Comparison of ENCODE assay signal across 8 cellular contexts in the genomic region with DNA sequence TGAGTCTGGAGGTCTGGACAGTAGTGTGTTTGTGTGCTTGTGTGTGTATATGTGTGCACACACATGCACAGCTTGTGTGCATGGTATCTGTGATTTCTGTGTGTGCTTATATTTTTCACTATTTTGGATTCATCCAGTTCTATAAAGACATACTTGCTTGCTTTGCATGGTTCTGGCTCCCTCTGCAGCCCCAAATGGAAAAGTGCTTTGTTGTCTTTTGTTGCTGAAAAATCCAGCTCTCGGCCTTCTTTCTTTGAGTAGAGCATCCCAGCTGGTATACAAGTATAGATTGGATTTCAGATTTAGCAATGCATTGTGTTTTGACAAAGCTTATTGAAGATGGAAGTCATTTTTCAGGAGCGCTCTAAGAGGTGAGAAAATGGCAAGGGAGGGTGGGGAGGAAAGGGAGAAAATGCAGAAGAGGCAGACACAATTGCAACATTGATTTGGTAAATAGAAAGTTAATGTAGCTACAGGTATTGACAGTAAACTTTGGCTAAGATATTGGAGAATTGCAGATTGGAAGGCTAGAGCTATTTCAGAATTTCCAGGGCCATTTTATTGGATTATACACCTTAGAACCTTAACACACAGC.
DNase-seq lines count a peak whose midpoint lies in the region; ATAC-seq and TF ChIP-seq lines count a peak whose summit lies in the region.

No MANE protein-coding gene starts in this region.

- no peak overlapping the region for H3K4me2 ChIP-seq in mammary epithelial cell (ENCODE audit: insufficient read depth, low read depth, low read length)

- H3K79me2 ChIP-seq in mammary epithelial cell (ENCODE audit: insufficient read depth, low read length), result no peaks in the 10 kb centered on the region

- in situ Hi-C loops in T47D (cut with HindIII; ENCODE audit: low pct_unique_long_range_greater_than_20kb, low sequenced_read_pairs) (no loop called here), mammary epithelial cell (cut with MboI; ENCODE audit: low sequenced_read_pairs in 2 of 2) (no loop called here)

- H2AFZ ChIP-seq in mammary epithelial cell (ENCODE audit: low read depth, low read length), result no peak overlapping the region

- peak in 1 of 2 donors; percentile 19 for TF ChIP-seq CTCF in mammary epithelial cell (conservative IDR thresholded peaks at IDR 0.05 in 1 of 2, IDR thresholded peaks at IDR 0.05 in 1 of 2; ENCODE audit: extremely low read depth in 1 of 2, insufficient read depth in 1 of 2, low read depth in 1 of 2, low read length in 2 of 2)

- CTCF ChIA-PET in mammary epithelial cell (lab: Charles Lee; ENCODE audit: low non-redundant PET), result no interaction called here

- intact Hi-C loops in mammary epithelial cell (cut with micrococcal nuclease), result no loop called here

- no peak overlapping the region for H3K9ac ChIP-seq in mammary epithelial cell (ENCODE audit: insufficient read depth, low read length)

- ATAC-seq in GM18511 (IDR thresholded peaks at IDR 0.05; ENCODE audit: unreplicated experiment) (no peak), HG03108 (IDR thresholded peaks at IDR 0.05; ENCODE audit: unreplicated experiment) (no peak)

- dilution Hi-C loops in mammary epithelial cell (cut with HindIII; ENCODE audit: low sequenced_read_pairs), result no loop called here

- H3K4me1 ChIP-seq in mammary epithelial cell (ENCODE audit: insufficient read depth, low read length), result no peaks in the 10 kb centered on the region

- 36% methylated on average over 2 of the region's 2 CpGs for WGBS in mammary epithelial cell (ENCODE audit: low coverage, missing lambda C conversion rate)

- no peaks in the 10 kb centered on the region for H3K27me3 ChIP-seq in mammary epithelial cell (ENCODE audit: insufficient read depth, low read length)

- TF ChIP-seq POLR2A in erythroblast (IDR thresholded peaks at IDR 0.05; ENCODE audit: low read length), result no peak

- H3K4me3 ChIP-seq in mammary epithelial cell (replicated peaks in 1 of 3; ENCODE audit: insufficient read depth in 1 of 3, low read depth in 2 of 3, low read length in 3 of 3), result no peak overlapping the region

- no peaks in the 10 kb centered on the region for H3K36me3 ChIP-seq in mammary epithelial cell (ENCODE audit: insufficient read depth, low read length)

- H3K9me3 ChIP-seq in mammary epithelial cell (replicated peaks; ENCODE audit: insufficient read depth, low read length), result peaks cover 12% of the 10 kb centered on the region

- H4K20me1 ChIP-seq in mammary epithelial cell (ENCODE audit: insufficient read depth, low read length), result no peaks in the 10 kb centered on the region

- BruUV-seq in mammary epithelial cell (replicated peaks; lab: Mats Ljungman, UMichigan), result no TSS peak

- DNase-seq in T47D (ENCODE audit: low read depth in 1 of 2, low spot score in 1 of 2), result peak; percentile 28 to 70
- no peak for DNase-seq in mammary epithelial cell
- peak; percentile 75 for DNase-seq in NCI-H526 treated with DMSO at 0.1 percent for 48 hours (lab: John Stamatoyannopoulos, UW)
- peak; percentile 7 to 32 for DNase-seq in erythroblast (lab: John Stamatoyannopoulos, UW)
- DNase-seq in nucleus accumbens (lab: John Stamatoyannopoulos, UW), result peak in 37 of 56 donors; percentile 2 to 64 (median 22)
- DNase-seq in activated T-cell treated with anti-CD3 and anti-CD28 coated beads, Interleukin-2, amount 50 U/mL, for 48 hours, result no peak

- H3K27ac ChIP-seq in mammary epithelial cell (ENCODE audit: insufficient read depth, low read depth, low read length), result no peak overlapping the region

Comparison
In these comparisons a context has a peak if more than half of its experiments do, and no peak if none do; other contexts are left out.
1. DNase-seq: peak in T47D (2 of 2), NCI-H526 treated with DMSO at 0.1 percent for 48 hours (single experiment), erythroblast (2 of 2) and nucleus accumbens (37 of 56); none in mammary epithelial cell (single experiment) and activated T-cell treated with anti-CD3 and anti-CD28 coated beads, Interleukin-2, amount 50 U/mL, for 48 hours (0 of 2).